29 cellular contexts compared by ENCODE assay signal in the genomic region with DNA sequence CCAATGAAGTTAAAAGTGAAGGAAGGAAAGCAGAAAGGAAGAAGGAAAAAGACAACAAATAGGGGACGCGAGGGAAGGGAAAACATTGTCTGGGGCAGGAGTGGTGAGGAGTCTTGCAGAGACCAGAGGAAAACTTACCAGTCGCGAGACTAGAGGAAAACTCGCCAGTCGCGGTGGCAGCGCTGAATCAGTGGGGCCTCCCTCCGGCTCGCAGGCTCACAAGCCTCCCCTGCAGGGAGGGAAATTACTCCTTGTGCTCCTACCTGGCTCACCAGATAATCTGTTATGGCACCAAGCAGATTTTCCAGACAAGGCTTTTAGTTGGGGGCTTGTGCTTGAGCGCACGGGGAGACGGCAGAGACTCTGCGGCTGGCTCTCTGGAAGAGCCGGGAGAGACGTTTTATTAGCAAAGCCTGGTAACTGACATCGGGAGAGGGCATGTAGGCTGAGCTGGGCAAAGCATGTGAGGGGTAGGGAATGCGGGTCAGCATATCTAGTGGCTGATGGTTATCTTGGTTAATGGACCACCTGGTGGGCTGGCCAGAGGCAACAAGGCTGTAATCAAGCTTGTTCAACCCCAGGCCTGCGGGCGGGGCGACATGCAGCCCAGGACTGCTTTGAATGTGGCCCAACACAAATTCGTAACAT. TPM values are rescaled to one million over a fixed set of nuclear protein-coding genes. Genes with fewer than 3 reads are reported as not detected.
DNase-seq lines count a peak whose midpoint lies in the region; ATAC-seq and TF ChIP-seq lines count a peak whose summit lies in the region.
"Had no signal": no experiment of that assay in that cellular context is flagged by ENCODE, and none has a peak within 500 bp of the region (broad histone marks: within the 10 kb centered on the region; RNA-seq: fewer than 3 reads in every experiment).

No MANE protein-coding gene starts in this region.

- H3K4me1 Mint-ChIP-seq in T-helper 17 cell: peaks cover 8% of the 10 kb centered on the region
- H3K4me1 Mint-ChIP-seq: activated CD4-positive, alpha-beta T cell treated with anti-CD3 and anti-CD28 coated beads for 36 hours; nephron had no signal

- no peaks in the 10 kb centered on the region for H3K27me3 Mint-ChIP-seq in T-helper 17 cell
- H3K27me3 Mint-ChIP-seq: activated CD4-positive, alpha-beta T cell treated with anti-CD3 and anti-CD28 coated beads for 36 hours; activated naive CD8-positive, alpha-beta T cell treated with anti-CD3 and anti-CD28 coated beads, Interleukin-2, amount 10 ng/mL, durations not matched to agents 7 days and 5 days; dendritic cell treated with granulocyte-macrophage colony-stimulating factor and Interleukin-4, amounts not matched to agents 40 ng/mL and 50 ng/mL, for 4 days had no signal

- peak overlapping the region; percentile 93 for H2BK5ac ChIP-seq in trophoblast cell (ENCODE audit: low read depth, low read length, poor library complexity)

- H2AK5ac ChIP-seq in trophoblast cell (ENCODE audit: low read length): peak overlapping the region; percentile 51

- TF ChIP-seq CTCF in HEK293 (tag by site-specific recombination; IDR thresholded peaks at IDR 0.05): no peak

- H3K36me3 Mint-ChIP-seq in T-helper 17 cell (ENCODE audit: low read depth): peaks cover 4% of the 10 kb centered on the region

- no peaks in the 10 kb centered on the region for H3K27me3 ChIP-seq in trophoblast cell (ENCODE audit: insufficient read depth, low read length)
- H3K27me3 ChIP-seq: gastroesophageal sphincter, uterus had no signal

- peak overlapping the region; percentile 41 for H2BK12ac ChIP-seq in trophoblast cell (ENCODE audit: low read length)

- peak overlapping the region; percentile 79 for H4K8ac ChIP-seq in trophoblast cell (ENCODE audit: low read depth, low read length)

- peak overlapping the region; percentile 92 for H2BK120ac ChIP-seq in trophoblast cell (ENCODE audit: insufficient read depth, low read length, poor library complexity)

- POLR2A ChIA-PET in HEK293 (lab: Yijun Ruan, JAX): no interaction called here

- H3K9me3 ChIP-seq in HEK293 (ENCODE audit: control insufficient read depth, insufficient read depth, low read depth, low read length) (no peaks in the 10 kb centered on the region), T-helper 17 cell (ENCODE audit: control insufficient read depth, low read length, poor library complexity, severe bottlenecking) (no peaks in the 10 kb centered on the region), trophoblast cell (ENCODE audit: insufficient read depth, low read depth, low read length) (no peaks in the 10 kb centered on the region)
- H3K9me3 ChIP-seq: gastroesophageal sphincter, mucosa of descending colon, uterus had no signal

- H3K23ac ChIP-seq in trophoblast cell (ENCODE audit: low read length): no peak overlapping the region

- DNase-seq in T-helper 17 cell: no peak
- DNase-seq in iPS-NIHi11 (ENCODE audit: low spot score): peak; percentile 24
- peak; percentile 94 to 95 for DNase-seq in trophoblast cell
- DNase-seq in GF-D8 (lab: John Stamatoyannopoulos, UW): no peak
- no peak for DNase-seq in NCI-H2081 treated with DMSO at 0.1 percent for 48 hours (lab: John Stamatoyannopoulos, UW)
- DNase-seq: activated CD4-positive, alpha-beta T cell treated with anti-CD3 and anti-CD28 coated beads for 36 hours; activated CD8-positive, alpha-beta memory T cell treated with anti-CD3 and anti-CD28 coated beads for 24 hours; activated effector memory CD4-positive, alpha-beta T cell treated with anti-CD3 and anti-CD28 coated beads, Interleukin-2, amount 50 U/mL, for 16 hours; activated naive CD8-positive, alpha-beta T cell treated with anti-CD3 and anti-CD28 coated beads, Interleukin-2, amount 10 ng/mL, durations not matched to agents 7 days and 5 days; Calu3; DMS79 treated with DMSO at 0.1 percent for 48 hours; hypothalamus; mucosa of descending colon; NCI-H1105 treated with DMSO at 0.1 percent for 48 hours; NCI-H2081; posterior cingulate gyrus; RPMI8226; stimulated activated CD4-positive, alpha-beta T cell treated with anti-CD3 and anti-CD28 coated beads, Interleukin-4, amount 100 ng/mL, for 4 hours; stimulated activated naive CD4-positive, alpha-beta T cell; T-helper 2 cell; uterus had no signal

- peak overlapping the region; percentile 79 for H3K14ac ChIP-seq in trophoblast cell (ENCODE audit: low read length)

- H3K4ac ChIP-seq in trophoblast cell (ENCODE audit: low read depth, low read length): peak overlapping the region; percentile 37

- peak overlapping the region; percentile 65 for H3K27ac Mint-ChIP-seq in T-helper 17 cell
- H3K27ac Mint-ChIP-seq: activated CD4-positive, alpha-beta T cell treated with anti-CD3 and anti-CD28 coated beads for 36 hours; activated naive CD8-positive, alpha-beta T cell treated with anti-CD3 and anti-CD28 coated beads, Interleukin-2, amount 10 ng/mL, durations not matched to agents 7 days and 5 days; dendritic cell treated with granulocyte-macrophage colony-stimulating factor and Interleukin-4, amounts not matched to agents 40 ng/mL and 50 ng/mL, for 4 days had no signal

- H3K4me1 ChIP-seq in HEK293 (ENCODE audit: control insufficient read depth, insufficient read depth, low read length): no peaks in the 10 kb centered on the region
- peaks cover 15 to 38% of the 10 kb centered on the region in 2 experiments for H3K4me1 ChIP-seq in trophoblast cell (ENCODE audit: control insufficient read depth in 1 of 2, insufficient read depth in 2 of 2, low read length in 2 of 2)
- H3K4me1 ChIP-seq: gastroesophageal sphincter, uterus had no signal

- peaks cover 0 to 45% of the 10 kb centered on the region in 2 experiments; a peak in 1 of 3 replicates for H3K36me3 ChIP-seq in HEK293 (ENCODE audit: control insufficient read depth in 2 of 2, insufficient read depth in 1 of 2, low read length in 2 of 2)
- H3K36me3 ChIP-seq in trophoblast cell (ENCODE audit: control insufficient read depth in 1 of 2, insufficient read depth in 2 of 2, low read length in 2 of 2): peaks cover 6 to 11% of the 10 kb centered on the region in 2 experiments
- H3K36me3 ChIP-seq: uterus had no signal

- H3K27ac ChIP-seq in HEK293 (ENCODE audit: extremely low read depth, low read depth, low read length) (no peak overlapping the region), trophoblast cell (ENCODE audit: low read depth, low read length) (peak overlapping the region; percentile 92)
- H3K27ac ChIP-seq: C4-2B, gastroesophageal sphincter, SK-N-MC, uterus had no signal

- H3K79me1 ChIP-seq in trophoblast cell (ENCODE audit: low read length): peaks cover 29% of the 10 kb centered on the region

- ATAC-seq in T-helper 17 cell (no peak), HG03108 (IDR thresholded peaks at IDR 0.05; ENCODE audit: unreplicated experiment) (no peak), HG03378 (IDR thresholded peaks at IDR 0.05; ENCODE audit: unreplicated experiment) (no peak)
- ATAC-seq: activated CD4-positive, alpha-beta T cell treated with anti-CD3 and anti-CD28 coated beads for 36 hours; gastroesophageal sphincter; mucosa of descending colon had no signal

- H2AFZ ChIP-seq in trophoblast cell (ENCODE audit: insufficient read depth, low read length, poor library complexity): peak overlapping the region; percentile 24

- peak overlapping the region; percentile 61 for H4K12ac ChIP-seq in trophoblast cell (ENCODE audit: low read depth, low read length)

- peak overlapping the region; percentile 50 for H3K18ac ChIP-seq in trophoblast cell (ENCODE audit: low read length)

- no peak overlapping the region for H3K4me3 Mint-ChIP-seq in T-helper 17 cell
- H3K4me3 Mint-ChIP-seq: activated CD4-positive, alpha-beta T cell treated with anti-CD3 and anti-CD28 coated beads for 36 hours; activated naive CD8-positive, alpha-beta T cell treated with anti-CD3 and anti-CD28 coated beads, Interleukin-2, amount 10 ng/mL, durations not matched to agents 7 days and 5 days; dendritic cell treated with granulocyte-macrophage colony-stimulating factor and Interleukin-4, amounts not matched to agents 40 ng/mL and 50 ng/mL, for 4 days had no signal

- H4K91ac ChIP-seq in trophoblast cell (ENCODE audit: low read depth, low read length): peak overlapping the region; percentile 81

- peak overlapping the region; percentile 52 for H3K4me2 ChIP-seq in trophoblast cell (ENCODE audit: low read length)

- WGBS in trophoblast cell (ENCODE audit: extremely low coverage, insufficient coverage, insufficient read length): no CpG with 5 or more reads among the region's 22 CpGs

- CTCF ChIA-PET in HEK293 (lab: Yijun Ruan, JAX): no interaction called here

- H3K79me2 ChIP-seq in trophoblast cell (ENCODE audit: control insufficient read depth, insufficient read depth, low read length, poor library complexity): peaks cover 4% of the 10 kb centered on the region

- H3K4me3 ChIP-seq in HEK293 (ENCODE audit: low read depth, low read length): no peak overlapping the region
- no peak overlapping the region for H3K4me3 ChIP-seq in trophoblast cell (ENCODE audit: low read depth, low read length)
- H3K4me3 ChIP-seq: gastroesophageal sphincter, mucosa of descending colon, SK-N-MC, uterus had no signal

- H3K9ac ChIP-seq in trophoblast cell (ENCODE audit: low read length): no peak overlapping the region

TF ChIP-seq in HEK293, 187 proteins besides CTCF, POLR2A, EP300 and RAD21:
- TF ChIP-seq ZNF785 (tag by site-specific recombination; IDR thresholded peaks at IDR 0.05): no peak
- TF ChIP-seq ZIC2 (tag by site-specific recombination; IDR thresholded peaks at IDR 0.05): peak; percentile 77
- TF ChIP-seq MEIS1 (CRISPR knock-in tag; IDR thresholded peaks at IDR 0.05; ENCODE audit: borderline replicate concordance): no peak
- peak; percentile 68 for TF ChIP-seq ZNF341 (tag by site-specific recombination; IDR thresholded peaks at IDR 0.05; ENCODE audit: low read depth)
- no peak for TF ChIP-seq SP2 (tag by site-specific recombination; IDR thresholded peaks at IDR 0.05)
- TF ChIP-seq PRDM1 (tag by site-specific recombination; IDR thresholded peaks at IDR 0.05): peak; percentile 60
- no peak for TF ChIP-seq ZNF23 (tag by site-specific recombination; IDR thresholded peaks at IDR 0.05; ENCODE audit: borderline replicate concordance)

RNA-seq across cellular contexts. Expression of gene LCMT1, which starts 37.1 kb away (rescaled TPM):
- 10 to 100 TPM; 34.4 to 43.4 TPM for total RNA-seq in T-helper 17 cell
- 63.4 and 67.6 TPM in 2 replicates for polyA plus RNA-seq in trophoblast cell (2013)

Comparison
In these comparisons a context has a peak if more than half of its experiments do, and no peak if none do; other contexts are left out.
1. DNase-seq: peak in iPS-NIHi11 (single experiment) and trophoblast cell (2 of 2); none in T-helper 17 cell (0 of 3), GF-D8 (single experiment) and NCI-H2081 treated with DMSO at 0.1 percent for 48 hours (single experiment).